In genomic region chr1:22370190-22370498, GRCh38 we compare ENCODE assay signal across 31 cellular contexts.
"Had no signal": no experiment of that assay in that cellular context is flagged by ENCODE, and none has a peak within 500 bp of the region (broad histone marks: within the 10 kb centered on the region; RNA-seq: fewer than 3 reads in every experiment).

No MANE protein-coding gene starts in this region.

- H3K4me1 Mint-ChIP-seq: activated CD8-positive, alpha-beta memory T cell treated with anti-CD3 and anti-CD28 coated beads, Interleukin-2, amount 10 ng/mL, durations not matched to agents 7 days and 5 days; activated naive CD4-positive, alpha-beta T cell treated with anti-CD3 and anti-CD28 coated beads, Interleukin-2, amount 50 U/mL, for 24 hours; activated naive CD8-positive, alpha-beta T cell treated with anti-CD3 and anti-CD28 coated beads for 36 hours; activated naive CD8-positive, alpha-beta T cell treated with anti-CD3 and anti-CD28 coated beads, Interleukin-2, amount 50 U/mL, for 24 hours had no signal

- H3K27ac ChIP-seq: adrenal gland, body of pancreas, esophagus muscularis mucosa, foreskin keratinocyte, gastrocnemius medialis, heart left ventricle had no signal

- H3K27ac Mint-ChIP-seq: activated CD4-positive, alpha-beta memory T cell treated with anti-CD3 and anti-CD28 coated beads for 36 hours; activated CD8-positive, alpha-beta memory T cell treated with anti-CD3 and anti-CD28 coated beads, Interleukin-2, amount 10 ng/mL, durations not matched to agents 7 days and 5 days; activated CD8-positive, alpha-beta T cell treated with anti-CD3 and anti-CD28 coated beads, Interleukin-2, amount 10 ng/mL, durations not matched to agents 7 days and 5 days; activated naive CD4-positive, alpha-beta T cell treated with anti-CD3 and anti-CD28 coated beads for 36 hours; activated naive CD4-positive, alpha-beta T cell treated with anti-CD3 and anti-CD28 coated beads, Interleukin-2, amount 50 U/mL, for 24 hours; activated naive CD8-positive, alpha-beta T cell treated with anti-CD3 and anti-CD28 coated beads for 36 hours; activated naive CD8-positive, alpha-beta T cell treated with anti-CD3 and anti-CD28 coated beads, Interleukin-2, amount 50 U/mL, for 24 hours; activated T-helper 1 cell treated with anti-CD3 and anti-CD28 coated beads, Interleukin-12 subunit alpha, Interleukin-12 subunit beta, Interleukin-2, Interleukin-4 antibody, amounts not matched to agents 30 ng/mL and 10 ng/mL and 1 ng/mL, durations not matched to agents 14 hours and 24 hours and 36 hours; activated T-helper 2 cell treated with anti-CD3 and anti-CD28 coated beads, Interferon-gamma antibody, Interleukin-2, Interleukin-4, amounts not matched to agents 10 μg/mL and 5 μg/mL and 100 μg/mL, durations not matched to agents 14 hours and 24 hours and 36 hours had no signal

- FAIRE-seq: colon had no signal

- H3K4me3 ChIP-seq: adrenal gland, body of pancreas, esophagus muscularis mucosa, gastrocnemius medialis, heart left ventricle had no signal

- H3K36me3 Mint-ChIP-seq: activated CD4-positive, alpha-beta memory T cell treated with anti-CD3 and anti-CD28 coated beads for 36 hours; activated naive CD4-positive, alpha-beta T cell treated with anti-CD3 and anti-CD28 coated beads, Interleukin-2, amount 50 U/mL, for 24 hours; activated naive CD8-positive, alpha-beta T cell treated with anti-CD3 and anti-CD28 coated beads for 36 hours had no signal

- H3K9me3 ChIP-seq: adrenal gland, body of pancreas, gastrocnemius medialis had no signal

- DNase-seq: activated CD4-positive, alpha-beta memory T cell treated with anti-CD3 and anti-CD28 coated beads for 36 hours; activated CD4-positive, alpha-beta T cell treated with anti-CD3 and anti-CD28 coated beads for 1 hour; activated CD4-positive, alpha-beta T cell treated with anti-CD3 and anti-CD28 coated beads for 4 hours; activated CD4-positive, alpha-beta T cell treated with anti-CD3 and anti-CD28 coated beads, Interleukin-2, amount 50 U/mL, for 1 hour; activated CD8-positive, alpha-beta memory T cell treated with anti-CD3 and anti-CD28 coated beads, Interleukin-2, amount 10 ng/mL, durations not matched to agents 7 days and 5 days; activated CD8-positive, alpha-beta memory T cell treated with anti-CD3 and anti-CD28 coated beads, Interleukin-2, amount 50 U/mL, for 4 hours; activated CD8-positive, alpha-beta T cell treated with anti-CD3 and anti-CD28 coated beads, Interleukin-2, amount 10 ng/mL, durations not matched to agents 7 days and 5 days; activated effector memory CD4-positive, alpha-beta T cell treated with anti-CD3 and anti-CD28 coated beads, Interleukin-2, amount 50 U/mL, for 16 hours; activated naive CD4-positive, alpha-beta T cell treated with anti-CD3 and anti-CD28 coated beads for 36 hours; activated naive CD8-positive, alpha-beta T cell treated with anti-CD3 and anti-CD28 coated beads for 36 hours; activated naive CD8-positive, alpha-beta T cell treated with anti-CD3 and anti-CD28 coated beads, Interleukin-2, amount 50 U/mL, for 24 hours; activated T-cell treated with anti-CD3 and anti-CD28 coated beads, Interleukin-2, amount 50 U/mL, for 1 hour; activated T-cell treated with anti-CD3 and anti-CD28 coated beads, Interleukin-2, amount 50 U/mL, for 48 hours; adrenal gland; amygdala; aorta; body of pancreas; caudate nucleus; cortex of kidney; effector CD8-positive, alpha-beta T cell; erythroblast; foreskin keratinocyte; gastrocnemius medialis; glutamatergic neuron; heart left ventricle; T-helper 2 cell had no signal

- H3K4me1 ChIP-seq: adrenal gland, body of pancreas, esophagus muscularis mucosa, foreskin keratinocyte, gastrocnemius medialis, heart left ventricle had no signal

- H3K27me3 ChIP-seq: adrenal gland, body of pancreas had no signal

- H3K36me3 ChIP-seq: adrenal gland, esophagus muscularis mucosa, gastrocnemius medialis, heart left ventricle had no signal

- ATAC-seq: activated CD8-positive, alpha-beta memory T cell treated with anti-CD3 and anti-CD28 coated beads, Interleukin-2, amount 10 ng/mL, durations not matched to agents 7 days and 5 days; activated CD8-positive, alpha-beta T cell treated with anti-CD3 and anti-CD28 coated beads, Interleukin-2, amount 10 ng/mL, durations not matched to agents 7 days and 5 days; activated naive CD8-positive, alpha-beta T cell treated with anti-CD3 and anti-CD28 coated beads, Interleukin-2, amount 50 U/mL, for 24 hours; body of pancreas; foreskin keratinocyte; gastrocnemius medialis; heart left ventricle had no signal

- H3K9me3 Mint-ChIP-seq: activated naive CD4-positive, alpha-beta T cell treated with anti-CD3 and anti-CD28 coated beads, Interleukin-2, amount 50 U/mL, for 24 hours; activated naive CD8-positive, alpha-beta T cell treated with anti-CD3 and anti-CD28 coated beads, Interleukin-2, amount 50 U/mL, for 24 hours; activated T-helper 1 cell treated with anti-CD3 and anti-CD28 coated beads, Interleukin-12 subunit alpha, Interleukin-12 subunit beta, Interleukin-2, Interleukin-4 antibody, amounts not matched to agents 30 ng/mL and 10 ng/mL and 1 ng/mL, durations not matched to agents 14 hours and 24 hours and 36 hours; activated T-helper 2 cell treated with anti-CD3 and anti-CD28 coated beads, Interferon-gamma antibody, Interleukin-2, Interleukin-4, amounts not matched to agents 10 μg/mL and 5 μg/mL and 100 μg/mL, durations not matched to agents 14 hours and 24 hours and 36 hours had no signal

- H3K4me3 Mint-ChIP-seq: activated CD4-positive, alpha-beta memory T cell treated with anti-CD3 and anti-CD28 coated beads for 36 hours; activated CD8-positive, alpha-beta memory T cell treated with anti-CD3 and anti-CD28 coated beads, Interleukin-2, amount 10 ng/mL, durations not matched to agents 7 days and 5 days; activated CD8-positive, alpha-beta T cell treated with anti-CD3 and anti-CD28 coated beads, Interleukin-2, amount 10 ng/mL, durations not matched to agents 7 days and 5 days; activated naive CD4-positive, alpha-beta T cell treated with anti-CD3 and anti-CD28 coated beads for 36 hours; activated naive CD4-positive, alpha-beta T cell treated with anti-CD3 and anti-CD28 coated beads, Interleukin-2, amount 50 U/mL, for 24 hours; activated naive CD8-positive, alpha-beta T cell treated with anti-CD3 and anti-CD28 coated beads for 36 hours; activated naive CD8-positive, alpha-beta T cell treated with anti-CD3 and anti-CD28 coated beads, Interleukin-2, amount 50 U/mL, for 24 hours; activated T-helper 1 cell treated with anti-CD3 and anti-CD28 coated beads, Interleukin-12 subunit alpha, Interleukin-12 subunit beta, Interleukin-2, Interleukin-4 antibody, amounts not matched to agents 30 ng/mL and 10 ng/mL and 1 ng/mL, durations not matched to agents 14 hours and 24 hours and 36 hours had no signal
